In the genomic region with DNA sequence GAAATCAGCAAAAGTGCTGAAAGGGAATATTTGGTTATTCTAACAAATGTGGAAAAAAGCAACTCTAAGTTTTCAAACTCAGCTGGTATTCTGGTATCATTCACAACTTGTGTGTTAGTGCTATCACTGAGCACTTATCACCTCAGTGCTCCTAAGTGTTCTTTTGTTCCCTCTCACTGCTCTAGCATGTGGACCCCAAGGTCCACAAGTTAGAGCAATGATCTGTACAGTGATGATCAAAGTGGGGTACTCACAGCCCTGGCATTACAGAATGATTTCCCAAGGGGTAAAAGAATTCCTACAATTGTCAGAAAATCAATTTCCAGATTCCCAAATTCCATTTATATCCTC, we compare ENCODE assay signal across 24 cellular contexts.
"Had no signal": no experiment of that assay in that cellular context is flagged by ENCODE, and none has a peak within 500 bp of the region (broad histone marks: within the 10 kb centered on the region; RNA-seq: fewer than 3 reads in every experiment).

No MANE protein-coding gene starts in this region.

- ATAC-seq: effector memory CD8-positive, alpha-beta T cell; left lung; mucosa of descending colon; natural killer cell treated with Interleukin-12 subunit alpha and Interleukin-12 subunit beta and Interleukin-15 and Interleukin-18, amount 100 ng/mL, for 72 hours; psoas muscle; right cardiac atrium; stimulated activated memory B cell treated with anti-CD40 and anti-IgM and Interleukin-4, amounts not matched to agents 10 μg/mL and 1 μg/mL and 100 μg/mL, for 72 hours had no signal

- H3K4me3 Mint-ChIP-seq: effector memory CD8-positive, alpha-beta T cell; mesothelial cell of epicardium; naive B cell; natural killer cell treated with Interleukin-12 subunit alpha and Interleukin-12 subunit beta and Interleukin-15 and Interleukin-18, amount 100 ng/mL, for 72 hours; stimulated activated memory B cell treated with anti-CD40 and anti-IgM and Interleukin-4, amounts not matched to agents 10 μg/mL and 1 μg/mL and 100 μg/mL, for 72 hours; stimulated activated naive CD8-positive, alpha-beta T cell treated with anti-CD3 and anti-CD28 coated beads, Interleukin-15, Interleukin-2, amounts not matched to agents 100 ng/mL and 50 ng/mL, for 24 hours had no signal

- H3K4me1 Mint-ChIP-seq: naive B cell; stimulated activated memory B cell treated with anti-CD40 and anti-IgM and Interleukin-4, amounts not matched to agents 10 μg/mL and 1 μg/mL and 100 μg/mL, for 72 hours had no signal

- H3K27ac ChIP-seq: left lung, ovary, psoas muscle, sigmoid colon, spleen, suprapubic skin, transverse colon, vagina had no signal

- DNase-seq: cortex of kidney; effector memory CD8-positive, alpha-beta T cell; hypothalamus; kidney; left lung; mesenchymal stem cell; mucosa of descending colon; naive B cell; occipital lobe; ovary; posterior cingulate gyrus; psoas muscle; right cardiac atrium; sigmoid colon; spleen; stimulated activated CD4-positive, alpha-beta T cell treated with anti-CD3 and anti-CD28 coated beads, Interleukin-4, amount 100 ng/mL, for 4 hours; transverse colon had no signal

- H3K27me3 ChIP-seq: left lung, ovary, sigmoid colon, spleen, suprapubic skin, transverse colon, vagina had no signal

- H3K4me3 ChIP-seq: left lung, mucosa of descending colon, ovary, psoas muscle, sigmoid colon, spleen, suprapubic skin, transverse colon, vagina had no signal

- H3K36me3 Mint-ChIP-seq: naive B cell; natural killer cell treated with Interleukin-12 subunit alpha and Interleukin-12 subunit beta and Interleukin-15 and Interleukin-18, amount 100 ng/mL, for 72 hours; stimulated activated memory B cell treated with anti-CD40 and anti-IgM and Interleukin-4, amounts not matched to agents 10 μg/mL and 1 μg/mL and 100 μg/mL, for 72 hours had no signal

- FAIRE-seq: frontal cortex, kidney had no signal

- H3K9me3 ChIP-seq: left lung, mucosa of descending colon, ovary, psoas muscle, sigmoid colon, spleen, suprapubic skin, transverse colon, vagina had no signal

- H3K27ac Mint-ChIP-seq: effector memory CD8-positive, alpha-beta T cell; mesothelial cell of epicardium; naive B cell; natural killer cell treated with Interleukin-12 subunit alpha and Interleukin-12 subunit beta and Interleukin-15 and Interleukin-18, amount 100 ng/mL, for 72 hours; stimulated activated memory B cell treated with anti-CD40 and anti-IgM and Interleukin-4, amounts not matched to agents 10 μg/mL and 1 μg/mL and 100 μg/mL, for 72 hours; stimulated activated naive CD8-positive, alpha-beta T cell treated with anti-CD3 and anti-CD28 coated beads, Interleukin-15, Interleukin-2, amounts not matched to agents 100 ng/mL and 50 ng/mL, for 24 hours had no signal

- H3K4me1 ChIP-seq: left lung, psoas muscle, sigmoid colon, spleen, suprapubic skin, transverse colon, vagina had no signal

- H3K36me3 ChIP-seq: left lung, ovary, sigmoid colon, spleen, suprapubic skin, transverse colon, vagina had no signal

- H3K27me3 Mint-ChIP-seq: naive B cell; stimulated activated memory B cell treated with anti-CD40 and anti-IgM and Interleukin-4, amounts not matched to agents 10 μg/mL and 1 μg/mL and 100 μg/mL, for 72 hours had no signal
